In the genomic region with DNA sequence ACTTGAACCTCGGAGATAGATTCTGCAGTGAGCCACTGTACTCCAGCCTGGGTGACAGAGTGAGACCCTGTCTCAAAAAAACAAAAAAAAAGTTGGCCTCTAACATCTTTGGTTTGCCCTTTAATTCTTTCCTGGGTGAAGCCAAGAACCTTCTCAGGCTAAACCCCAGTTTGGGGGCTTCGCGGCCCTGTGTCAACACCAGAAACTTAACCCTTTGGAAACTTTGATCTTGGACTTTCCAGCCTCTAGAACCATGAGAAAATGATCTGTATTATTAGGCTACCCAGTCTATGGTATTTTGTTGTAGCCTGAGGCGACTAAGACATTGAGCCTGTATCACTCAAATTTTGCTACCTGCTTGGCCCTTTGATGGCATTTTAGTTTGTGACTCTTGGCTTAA, we compare ENCODE assay signal across 11 cellular contexts.
"Had no signal": no experiment of that assay in that cellular context is flagged by ENCODE, and none has a peak within 500 bp of the region (broad histone marks: within the 10 kb centered on the region; RNA-seq: fewer than 3 reads in every experiment).

No MANE protein-coding gene starts in this region.

- H3K4me3 ChIP-seq: GM23248, GM23338, HAP-1 had no signal

- H3K9ac ChIP-seq: GM23248 had no signal

- ATAC-seq: GM23338, HCT116 had no signal

- H3K9me3 ChIP-seq: HAP-1 had no signal

- H3K4me2 ChIP-seq: GM23338 had no signal

- DNase-seq: GM23248, GOT3, H7, H9, HCEC 1CT, HFFc6 had no signal

- H3K27ac ChIP-seq: GM23248 had no signal

- FAIRE-seq: H1, H54 had no signal

- H2AFZ ChIP-seq: GM23248, GM23338 had no signal
